In the genomic region with DNA sequence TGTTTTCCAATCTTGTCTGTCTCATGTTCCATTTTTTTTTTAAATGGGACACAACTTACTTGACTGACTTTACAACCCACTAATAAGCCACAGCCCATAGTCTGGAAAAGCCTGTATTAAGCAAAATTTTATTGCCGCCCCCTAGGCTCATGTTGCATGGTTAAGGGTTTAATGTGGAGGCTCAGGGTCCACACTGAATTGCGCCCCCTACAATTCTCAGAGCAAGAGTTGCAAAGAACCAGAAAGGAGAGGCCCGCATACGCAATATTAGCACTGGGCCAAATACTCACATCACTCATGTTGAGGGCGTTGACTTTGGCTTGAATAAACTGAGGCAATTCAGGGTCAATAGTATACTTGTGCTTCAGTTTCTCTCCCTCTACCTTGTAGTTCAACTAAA, we compare ENCODE assay signal across 28 cellular contexts.
DNase-seq lines count a peak whose midpoint lies in the region; ATAC-seq, FAIRE-seq and TF ChIP-seq lines count a peak whose summit lies in the region.
"Had no signal": no experiment of that assay in that cellular context is flagged by ENCODE, and none has a peak within 500 bp of the region (broad histone marks: within the 10 kb centered on the region; RNA-seq: fewer than 3 reads in every experiment).

No MANE protein-coding gene starts in this region.

- H2BK120ac ChIP-seq in mesendoderm (ENCODE audit: low read depth, low read length): no peak overlapping the region

- H4K20me1 ChIP-seq in Loucy (ENCODE audit: insufficient read depth, low read length, poor library complexity, severe bottlenecking): no peaks in the 10 kb centered on the region
- no peaks in the 10 kb centered on the region for H4K20me1 ChIP-seq in K562 (replicated peaks; ENCODE audit: control insufficient read depth, insufficient read depth, low read length)

- no peak overlapping the region for H2BK5ac ChIP-seq in mesendoderm (ENCODE audit: low read length)

- H3K4me2 ChIP-seq in Loucy (ENCODE audit: low read depth, low read length, poor library complexity, severe bottlenecking) (no peak overlapping the region), K562 (ENCODE audit: insufficient read depth, low read length) (no peak overlapping the region), mesendoderm (ENCODE audit: low read length) (no peak overlapping the region)
- H3K4me2 ChIP-seq: A549, SK-N-SH had no signal

- in situ Hi-C loops in K562 (cut with MboI): no loop called here

- H3K4me3 ChIP-seq in H7 (ENCODE audit: insufficient read depth, low read depth, low read length): no peak overlapping the region
- H3K4me3 ChIP-seq in Loucy (ENCODE audit: low read length, poor library complexity, severe bottlenecking): no peak overlapping the region
- H3K4me3 ChIP-seq in K562: no peak overlapping the region
- no peak overlapping the region for H3K4me3 ChIP-seq in mesendoderm (ENCODE audit: low read length)
- H3K4me3 ChIP-seq in right atrium auricular region: no peak overlapping the region
- H3K4me3 ChIP-seq: A549 had no signal

- H3K79me2 ChIP-seq in Loucy (ENCODE audit: insufficient read depth, low read length) (no peaks in the 10 kb centered on the region), K562 (ENCODE audit: control insufficient read depth, insufficient read depth, low read length) (no peaks in the 10 kb centered on the region), mesendoderm (ENCODE audit: control insufficient read depth, insufficient read depth, low read length) (no peaks in the 10 kb centered on the region)

- peak; percentile 6 for FAIRE-seq in K562 (lab: Jason Lieb, UNC)
- FAIRE-seq: A549, RCC 7860 had no signal

- H3K23ac ChIP-seq in mesendoderm (ENCODE audit: low read length): no peak overlapping the region

- POLR2A ChIA-PET in K562 (lab: Yijun Ruan, JAX): no interaction called here

- no peaks in the 10 kb centered on the region for H3F3A ChIP-seq in Loucy (ENCODE audit: low read depth)

- H3K56ac ChIP-seq in mesendoderm (ENCODE audit: low read length): no peak overlapping the region

- H3K4me1 ChIP-seq in Loucy (ENCODE audit: insufficient read depth, low read length, poor library complexity, severe bottlenecking) (no peaks in the 10 kb centered on the region), K562 (replicated peaks in 1 of 2; ENCODE audit: control insufficient read depth in 2 of 2, insufficient read depth in 2 of 2, low read length in 2 of 2) (peaks cover 0 to 26% of the 10 kb centered on the region in 2 experiments; a peak in 4 of 5 replicates), mesendoderm (ENCODE audit: control insufficient read depth, low read depth, low read length) (no peaks in the 10 kb centered on the region), right atrium auricular region (peaks cover 0 to 16% of the 10 kb centered on the region in 2 donors)
- H3K4me1 ChIP-seq: A549 had no signal

- H3K18ac ChIP-seq in mesendoderm (ENCODE audit: low read length): no peak overlapping the region

- H2AK5ac ChIP-seq in mesendoderm (ENCODE audit: low read length): no peak overlapping the region

- DNase-seq in H7: peak; percentile 27
- peak in 2 of 4 experiments; percentile 25 to 32 for DNase-seq in K562 (ENCODE audit: extremely low read depth in 1 of 4, low spot score in 3 of 4)
- DNase-seq in mesendoderm: peak; percentile 28
- DNase-seq in NCI-H1417 treated with DMSO at 0.1 percent for 48 hours (lab: John Stamatoyannopoulos, UW): no peak
- no peak for DNase-seq in right atrium auricular region (ENCODE audit: low spot score)
- DNase-seq: C1 segment of cervical spinal cord; CD4-positive, alpha-beta memory T cell; COR-L47; DMS53; HFFc6; KBM-7; MM.1S; NCI-H1048; NCI-H1436; NCI-H187; NCI-H2081 treated with DMSO at 0.1 percent for 48 hours; NCI-H2171; NCI-H226; NCI-H510A; NCI-H69; SIG-M5; SK-N-SH; SW 1271 had no signal

- H3K9me3 ChIP-seq in Loucy (ENCODE audit: insufficient read depth, low read depth, low read length) (no peaks in the 10 kb centered on the region), K562 (replicated peaks; ENCODE audit: control insufficient read depth, insufficient read depth, low read depth, low read length) (no peaks in the 10 kb centered on the region), right atrium auricular region (no peaks in the 10 kb centered on the region)
- H3K9me3 ChIP-seq: A549, SK-N-SH had no signal

- no peak overlapping the region for H2BK15ac ChIP-seq in mesendoderm (replicated peaks; ENCODE audit: low read depth)

- intact Hi-C loops in K562 (cut with micrococcal nuclease): no loop called here

- H3K9me1 ChIP-seq in K562 (ENCODE audit: control insufficient read depth, insufficient read depth, low read length): no peaks in the 10 kb centered on the region

- BruUV-seq in K562 (replicated peaks; lab: Mats Ljungman, UMichigan): no TSS peak

- H3K36me3 ChIP-seq in H7 (replicated peaks; ENCODE audit: control insufficient read depth, insufficient read depth, low read length) (no peaks in the 10 kb centered on the region), Loucy (ENCODE audit: insufficient read depth, low read length) (no peaks in the 10 kb centered on the region), K562 (ENCODE audit: control insufficient read depth, insufficient read depth, low read length) (no peaks in the 10 kb centered on the region), mesendoderm (ENCODE audit: control insufficient read depth, insufficient read depth, low read length) (no peaks in the 10 kb centered on the region), right atrium auricular region (peaks cover 23% of the 10 kb centered on the region)

- no peak overlapping the region for H4K5ac ChIP-seq in mesendoderm (ENCODE audit: low read length)

- H3K79me1 ChIP-seq in mesendoderm (ENCODE audit: low read length): no peaks in the 10 kb centered on the region

- no peak for TF ChIP-seq RAD21 in K562 (CRISPR knock-in tag; conservative IDR thresholded peaks at IDR 0.05 in 1 of 2, IDR thresholded peaks at IDR 0.05 in 1 of 2)

- H4K8ac ChIP-seq in mesendoderm (ENCODE audit: low read depth, low read length): no peak overlapping the region

- no peak overlapping the region for H2AFZ ChIP-seq in Loucy (ENCODE audit: low read length)
- H2AFZ ChIP-seq in K562 (ENCODE audit: low read depth, low read length): 0 out of 2 replicates have a peak overlapping the region, but pooled peaks have one; percentile 73

- ATAC-seq in K562: peak; percentile 25
- ATAC-seq in HG02973 (IDR thresholded peaks at IDR 0.05; ENCODE audit: unreplicated experiment): no peak
- ATAC-seq in HG02678 (IDR thresholded peaks at IDR 0.05; ENCODE audit: unreplicated experiment): no peak
- ATAC-seq: A549 had no signal

- CTCF ChIA-PET in K562 (lab: Yijun Ruan, JAX; ENCODE audit: low intra/inter-chr PET ratio): no interaction called here

- no peak overlapping the region for H3K4ac ChIP-seq in mesendoderm (ENCODE audit: low read depth, low read length)

- no peak overlapping the region for H3K9ac ChIP-seq in Loucy (ENCODE audit: low read depth, low read length, poor library complexity, severe bottlenecking)
- no peak overlapping the region for H3K9ac ChIP-seq in K562 (ENCODE audit: insufficient read depth in 1 of 2, low read depth in 2 of 2, low read length in 2 of 2)
- no peak overlapping the region for H3K9ac ChIP-seq in mesendoderm (ENCODE audit: low read length)
- H3K9ac ChIP-seq: SK-N-SH had no signal

- no peak for TF ChIP-seq EP300 in K562 (IDR thresholded peaks at IDR 0.05; ENCODE audit: low read length)

- no peaks in the 10 kb centered on the region for H3K27me3 ChIP-seq in H7 (ENCODE audit: control insufficient read depth, insufficient read depth, low read length)
- H3K27me3 ChIP-seq in Loucy (ENCODE audit: insufficient read depth, low read length, poor library complexity, severe bottlenecking): no peaks in the 10 kb centered on the region
- no peaks in the 10 kb centered on the region for H3K27me3 ChIP-seq in K562 (ENCODE audit: control insufficient read depth in 2 of 2, insufficient read depth in 2 of 2, low read length in 2 of 2)
- H3K27me3 ChIP-seq in mesendoderm (ENCODE audit: insufficient read depth, low read length, poor library complexity): no peaks in the 10 kb centered on the region
- H3K27me3 ChIP-seq in right atrium auricular region: no peaks in the 10 kb centered on the region

- TF ChIP-seq CTCF in Loucy (conservative IDR thresholded peaks at IDR 0.05; ENCODE audit: low read length) (peak; percentile 41), K562 (IDR thresholded peaks at IDR 0.05 in 2 of 3, conservative IDR thresholded peaks at IDR 0.05 in 1 of 3; ENCODE audit: insufficient read depth in 2 of 3, low read depth in 1 of 3, low read length in 3 of 3) (peak in 2 of 3 experiments; percentile 30 to 33; a peak in 2 of 6 replicates), right atrium auricular region (IDR thresholded peaks at IDR 0.05) (no peak)

- WGBS in K562 (ENCODE audit: insufficient coverage, low coverage, missing lambda C conversion rate): 94% methylated on average over 5 of the region's 5 CpGs
- no CpG with 5 or more reads among the region's 5 CpGs for WGBS in mesendoderm (ENCODE audit: extremely low coverage, insufficient coverage, low lambda C conversion rate)

- no peaks in the 10 kb centered on the region for H3K9me2 ChIP-seq in Loucy (replicated peaks; ENCODE audit: low read depth, low read length)
- H3K9me2 ChIP-seq: SK-N-SH had no signal

- H3K27ac ChIP-seq in K562 (ENCODE audit: extremely low read depth, low read depth, low read length) (no peak overlapping the region), mesendoderm (ENCODE audit: low read depth, low read length) (no peak overlapping the region), right atrium auricular region (no peak overlapping the region)
- H3K27ac ChIP-seq: A549 had no signal

- TF ChIP-seq POLR2A in K562 (conservative IDR thresholded peaks at IDR 0.05): no peak

TF ChIP-seq in K562, 482 proteins besides CTCF, POLR2A, EP300 and RAD21 (continues in another document):
- TF ChIP-seq, protein P1, sequence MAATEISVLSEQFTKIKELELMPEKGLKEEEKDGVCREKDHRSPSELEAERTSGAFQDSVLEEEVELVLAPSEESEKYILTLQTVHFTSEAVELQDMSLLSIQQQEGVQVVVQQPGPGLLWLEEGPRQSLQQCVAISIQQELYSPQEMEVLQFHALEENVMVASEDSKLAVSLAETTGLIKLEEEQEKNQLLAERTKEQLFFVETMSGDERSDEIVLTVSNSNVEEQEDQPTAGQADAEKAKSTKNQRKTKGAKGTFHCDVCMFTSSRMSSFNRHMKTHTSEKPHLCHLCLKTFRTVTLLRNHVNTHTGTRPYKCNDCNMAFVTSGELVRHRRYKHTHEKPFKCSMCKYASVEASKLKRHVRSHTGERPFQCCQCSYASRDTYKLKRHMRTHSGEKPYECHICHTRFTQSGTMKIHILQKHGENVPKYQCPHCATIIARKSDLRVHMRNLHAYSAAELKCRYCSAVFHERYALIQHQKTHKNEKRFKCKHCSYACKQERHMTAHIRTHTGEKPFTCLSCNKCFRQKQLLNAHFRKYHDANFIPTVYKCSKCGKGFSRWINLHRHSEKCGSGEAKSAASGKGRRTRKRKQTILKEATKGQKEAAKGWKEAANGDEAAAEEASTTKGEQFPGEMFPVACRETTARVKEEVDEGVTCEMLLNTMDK (IDR thresholded peaks at IDR 0.05; ENCODE audit: borderline replicate concordance, insufficient read depth, low read depth, low read length, poor library complexity, severe bottlenecking): peak; percentile 88

Comparison
In these comparisons a context has a peak if more than half of its experiments do, and no peak if none do; other contexts are left out.
1. DNase-seq: peak in H7 (single experiment) and mesendoderm (single experiment); none in NCI-H1417 treated with DMSO at 0.1 percent for 48 hours (single experiment) and right atrium auricular region (single experiment).
2. CTCF ChIP-seq: peak in Loucy (single experiment) and K562 (2 of 3); none in right atrium auricular region (0 of 2).